1 cellular context compared by ENCODE assay signal in genomic region chr12:28415755-28416154, GRCh38.
TF ChIP-seq lines count a peak whose summit lies in the region.

No MANE protein-coding gene starts in this region.

TF ChIP-seq in H1, 55 proteins besides CTCF, POLR2A, EP300 and RAD21 (continued from another document):
- TF ChIP-seq HDAC2 (IDR thresholded peaks at IDR 0.05; ENCODE audit: borderline replicate concordance in 1 of 2, low read depth in 2 of 2, low read length in 2 of 2) (no peak), SIN3A (conservative IDR thresholded peaks at IDR 0.05 in 1 of 2, IDR thresholded peaks at IDR 0.05 in 1 of 2; ENCODE audit: low read depth in 1 of 2, low read length in 2 of 2) (no peak), KDM1A (IDR thresholded peaks at IDR 0.05; ENCODE audit: borderline replicate concordance, low read length) (no peak)
